1 cellular context compared by ENCODE assay signal in the genomic region with DNA sequence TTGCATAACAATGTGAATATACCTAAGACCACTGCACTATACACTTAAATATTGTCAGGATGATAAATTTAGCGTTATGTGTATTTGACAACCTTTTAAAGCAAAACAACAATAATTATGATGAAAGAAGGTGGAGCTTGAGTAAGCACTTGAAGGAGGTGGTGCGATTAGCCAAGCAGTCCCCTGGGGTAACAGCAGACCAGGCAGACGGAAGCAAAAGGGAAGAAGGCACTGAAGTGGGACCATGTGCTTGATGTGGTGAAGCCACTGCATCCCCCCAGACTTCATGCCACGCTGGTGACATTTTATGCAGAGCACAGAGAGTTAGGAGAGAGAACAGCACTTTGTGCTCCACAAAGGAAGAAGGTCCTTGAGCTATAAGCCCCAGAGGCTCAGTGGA.
TF ChIP-seq lines count a peak whose summit lies in the region.

No MANE protein-coding gene starts in this region.

TF ChIP-seq in GM12891, 5 proteins besides CTCF, POLR2A, EP300 and RAD21:
- TF ChIP-seq POLR2AphosphoS5 (IDR thresholded peaks at IDR 0.05; ENCODE audit: low read depth, low read length) (no peak), TAF1 (IDR thresholded peaks at IDR 0.05; ENCODE audit: low read depth, low read length) (no peak)
